Comparison of ENCODE assay signal across 11 cellular contexts in genomic region chr3:192879346-192880031, GRCh38. TPM values are rescaled to one million over a fixed set of nuclear protein-coding genes. Genes with fewer than 3 reads are reported as not detected.
DNase-seq lines count a peak whose midpoint lies in the region; ATAC-seq and TF ChIP-seq lines count a peak whose summit lies in the region.
"Had no signal": no experiment of that assay in that cellular context is flagged by ENCODE, and none has a peak within 500 bp of the region (broad histone marks: within the 10 kb centered on the region; RNA-seq: fewer than 3 reads in every experiment).

No MANE protein-coding gene starts in this region.

- peak; percentile 85 to 95 for ATAC-seq in lower lobe of right lung
- no peak for ATAC-seq in GM21786 (IDR thresholded peaks at IDR 0.05; ENCODE audit: unreplicated experiment)
- no peak for ATAC-seq in GM21529 (IDR thresholded peaks at IDR 0.05; ENCODE audit: unreplicated experiment)
- no peak for ATAC-seq in HG03571 (IDR thresholded peaks at IDR 0.05; ENCODE audit: unreplicated experiment)

- DNase-seq in BJ (ENCODE audit: low read depth) = peak; percentile 97
- DNase-seq in choroid plexus epithelial cell (ENCODE audit: low read depth) = peak; percentile 97
- no peak for DNase-seq in lower lobe of right lung
- no peak for DNase-seq in DMS53 treated with DMSO at 0.1 percent for 48 hours (lab: John Stamatoyannopoulos, UW; ENCODE audit: unreplicated experiment)
- DNase-seq: activated CD8-positive, alpha-beta memory T cell treated with anti-CD3 and anti-CD28 coated beads, Interleukin-2, amount 50 U/mL, for 48 hours; heart left ventricle; NCI-H69 had no signal

- CTCF ChIA-PET in BJ (lab: Yijun Ruan, JAX) = interaction anchor here (0.7 to 1.2 kb wide), 3 partner anchors 9 to 162 kb away, joined by 3 to 6 read pairs (median 3); no protein-coding TSS in a partner anchor

- H3K36me3 ChIP-seq in BJ (ENCODE audit: control insufficient read depth, insufficient read depth, low read length) = no peaks in the 10 kb centered on the region
- no peaks in the 10 kb centered on the region for H3K36me3 ChIP-seq in lower lobe of right lung
- H3K36me3 ChIP-seq: heart left ventricle had no signal

- no peak overlapping the region for H3K4me3 ChIP-seq in BJ (ENCODE audit: low read depth, low read length)
- no peak overlapping the region for H3K4me3 ChIP-seq in choroid plexus epithelial cell (ENCODE audit: low read depth, low read length)
- no peak overlapping the region for H3K4me3 ChIP-seq in lower lobe of right lung
- H3K4me3 ChIP-seq: heart left ventricle had no signal

- no peak for TF ChIP-seq RAD21 in Ishikawa (IDR thresholded peaks at IDR 0.05; ENCODE audit: low read depth)

- TF ChIP-seq CTCF in BJ (IDR thresholded peaks at IDR 0.05; ENCODE audit: insufficient read depth, low read depth, low read length) = no peak
- TF ChIP-seq CTCF in choroid plexus epithelial cell (conservative IDR thresholded peaks at IDR 0.05; ENCODE audit: low read depth, low read length) = no peak
- no peak for TF ChIP-seq CTCF in lower lobe of right lung (IDR thresholded peaks at IDR 0.05)

- peak; percentile 25; the same call in 1 of the 2 replicates for TF ChIP-seq EP300 in Ishikawa (IDR thresholded peaks at IDR 0.05; ENCODE audit: borderline replicate concordance)

- no peaks in the 10 kb centered on the region for H3K27me3 ChIP-seq in BJ (ENCODE audit: control insufficient read depth, insufficient read depth, low read length)
- H3K27me3 ChIP-seq in lower lobe of right lung (ENCODE audit: low read depth) = no peaks in the 10 kb centered on the region
- H3K27me3 ChIP-seq: heart left ventricle had no signal

- POLR2A ChIA-PET in BJ (lab: Charles Lee) = interaction anchor here (0.8 to 1.0 kb wide), 2 partner anchors 10 to 19 kb away, joined by 4 read pairs; no protein-coding TSS in a partner anchor

- H3K4me1 ChIP-seq in lower lobe of right lung = no peaks in the 10 kb centered on the region

- no peak overlapping the region for H3K27ac ChIP-seq in lower lobe of right lung
- H3K27ac ChIP-seq: heart left ventricle had no signal

- H3K9me3 ChIP-seq in lower lobe of right lung = no peaks in the 10 kb centered on the region
- H3K9me3 ChIP-seq: heart left ventricle had no signal

- intact Hi-C loops in lower lobe of right lung (cut with DNase I) = no loop called here

TF ChIP-seq in Ishikawa, 13 proteins besides CTCF, POLR2A, EP300 and RAD21:
- TF ChIP-seq TCF12 (IDR thresholded peaks at IDR 0.05; ENCODE audit: low read depth) (0 out of 2 replicates have a peak, but pooled peaks have one; percentile 37), REST (IDR thresholded peaks at IDR 0.05; ENCODE audit: low read depth) (no peak), NFIC (IDR thresholded peaks at IDR 0.05) (peak; percentile 42; the same call in 1 of the 2 replicates), CEBPB (IDR thresholded peaks at IDR 0.05) (0 out of 2 replicates have a peak, but pooled peaks have one; percentile 14), TEAD4 (IDR thresholded peaks at IDR 0.05) (peak; percentile 90)

RNA-seq across cellular contexts. Expression of gene MB21D2, which starts 38.2 kb away (rescaled TPM):
- polyA plus RNA-seq in BJ (2011; rRNA removed) = 12.3 and 13.3 TPM in 2 replicates
- polyA minus RNA-seq in BJ (2011; rRNA and poly(A)+ RNA removed) = 20.3 and 27.6 TPM in 2 replicates
- total RNA-seq in lower lobe of right lung = 5.0 TPM

Comparison
In these comparisons a context has a peak if more than half of its experiments do, and no peak if none do; other contexts are left out.
1. DNase-seq: peak in BJ (single experiment) and choroid plexus epithelial cell (single experiment); none in lower lobe of right lung (single experiment) and DMS53 treated with DMSO at 0.1 percent for 48 hours (single experiment).
2. ATAC-seq: peak in lower lobe of right lung (2 of 2); none in GM21786 (single experiment), GM21529 (single experiment) and HG03571 (single experiment).